34 cellular contexts compared by ENCODE assay signal in genomic region chr11:95514386-95515145, GRCh38.
DNase-seq lines count a peak whose midpoint lies in the region; ATAC-seq, FAIRE-seq and TF ChIP-seq lines count a peak whose summit lies in the region.
"Had no signal": no experiment of that assay in that cellular context is flagged by ENCODE, and none has a peak within 500 bp of the region (broad histone marks: within the 10 kb centered on the region; RNA-seq: fewer than 3 reads in every experiment).

No MANE protein-coding gene starts in this region.

- no peak overlapping the region for H3K14ac ChIP-seq in IMR-90 (replicated peaks; ENCODE audit: low read depth, low read length)

- no peak for ATAC-seq in IMR-90 (ENCODE audit: low read depth)
- ATAC-seq in GM21528 (IDR thresholded peaks at IDR 0.05; ENCODE audit: low FRiP score, unreplicated experiment): no peak
- ATAC-seq in GM19023 (IDR thresholded peaks at IDR 0.05; ENCODE audit: unreplicated experiment): no peak
- ATAC-seq: activated CD8-positive, alpha-beta T cell treated with anti-CD3 and anti-CD28 coated beads, Interleukin-2, amount 10 ng/mL, durations not matched to agents 7 days and 5 days; gastroesophageal sphincter; mucosa of descending colon; natural killer cell; right cardiac atrium; stimulated activated naive CD8-positive, alpha-beta T cell treated with anti-CD3 and anti-CD28 coated beads, Interleukin-15, amount 100 ng/mL, for 72 hours had no signal

- no peaks in the 10 kb centered on the region for H3K79me1 ChIP-seq in IMR-90 (ENCODE audit: low read depth in 1 of 2, low read length in 2 of 2)

- peaks cover 21% of the 10 kb centered on the region for H3F3A ChIP-seq in smooth muscle cell (ENCODE audit: low read depth)

- BruUV-seq in IMR-90 (replicated peaks; lab: Mats Ljungman, UMichigan): no TSS peak

- H2AFZ ChIP-seq in IMR-90 (replicated peaks; ENCODE audit: low read length, poor library complexity) (no peak overlapping the region), smooth muscle cell (ENCODE audit: low read depth) (peak overlapping the region; percentile 64)
- H2AFZ ChIP-seq: hepatocyte, parathyroid adenoma had no signal

- no peak overlapping the region for H2AK9ac ChIP-seq in IMR-90 (replicated peaks; ENCODE audit: low read depth, low read length, poor library complexity)

- H3K4me3 ChIP-seq in IMR-90 (ENCODE audit: insufficient read depth, low read depth, low read length) (no peak overlapping the region), bronchial epithelial cell (ENCODE audit: low read depth, low read length) (no peak overlapping the region), smooth muscle cell (no peak overlapping the region)
- H3K4me3 ChIP-seq: gastroesophageal sphincter, hepatocyte, lung, mucosa of descending colon, Peyer's patch, thyroid gland had no signal

- no peaks in the 10 kb centered on the region for H3K79me2 ChIP-seq in smooth muscle cell (ENCODE audit: low read depth)
- H3K79me2 ChIP-seq: hepatocyte, parathyroid adenoma had no signal

- TF ChIP-seq RAD21 in IMR-90 (IDR thresholded peaks at IDR 0.05; ENCODE audit: low read length): no peak

- no peak overlapping the region for H3K4ac ChIP-seq in IMR-90 (ENCODE audit: low read depth, low read length)

- H4K20me1 ChIP-seq in IMR-90 (ENCODE audit: insufficient read depth, low read length) (peaks cover 4% of the 10 kb centered on the region; the same call in 1 of the 2 replicates), smooth muscle cell (ENCODE audit: low read depth) (no peaks in the 10 kb centered on the region)

- dilution Hi-C loops in IMR-90 (cut with HindIII; ENCODE audit: low sequenced_read_pairs, unreplicated experiment): no loop called here

- no peak for TF ChIP-seq CTCF in IMR-90 (conservative IDR thresholded peaks at IDR 0.05; ENCODE audit: low read depth, low read length)
- TF ChIP-seq CTCF in bronchial epithelial cell (IDR thresholded peaks at IDR 0.05; ENCODE audit: insufficient read depth, low read length, severe bottlenecking): no peak
- TF ChIP-seq CTCF in smooth muscle cell (IDR thresholded peaks at IDR 0.05; ENCODE audit: borderline replicate concordance, insufficient read depth, poor library complexity, severe bottlenecking): no peak

- peaks cover 5% of the 10 kb centered on the region for H3K9me1 ChIP-seq in IMR-90 (ENCODE audit: insufficient read depth, low read length)

- no peak overlapping the region; the same call in 1 of the 2 replicates for H2BK20ac ChIP-seq in IMR-90 (ENCODE audit: low read depth, low read length)

- H2BK5ac ChIP-seq in IMR-90 (ENCODE audit: low read depth, low read length, poor library complexity, severe bottlenecking): no peak overlapping the region

- H4K5ac ChIP-seq in IMR-90 (ENCODE audit: low read depth, low read length): no peak overlapping the region

- in situ Hi-C loops in IMR-90 (cut with MboI; ENCODE audit: low sequenced_read_pairs): no loop called here

- no peak overlapping the region for H4K91ac ChIP-seq in IMR-90 (ENCODE audit: insufficient read depth, low read depth, low read length)

- H3K18ac ChIP-seq in IMR-90 (ENCODE audit: low read depth, low read length): peak overlapping the region; percentile 66; the same call in 1 of the 2 replicates

- H3K9me3 ChIP-seq in IMR-90 (ENCODE audit: control insufficient read depth, insufficient read depth, low read length) (no peaks in the 10 kb centered on the region), smooth muscle cell (replicated peaks; ENCODE audit: low read depth) (no peaks in the 10 kb centered on the region)
- H3K9me3 ChIP-seq: BE2C, Caco-2, gastroesophageal sphincter, mucosa of descending colon, Peyer's patch, thyroid gland had no signal

- H2BK120ac ChIP-seq in IMR-90 (ENCODE audit: low read depth, low read length): no peak overlapping the region

- H3K36me3 ChIP-seq in IMR-90 (ENCODE audit: control insufficient read depth, insufficient read depth, low read length) (no peaks in the 10 kb centered on the region), bronchial epithelial cell (ENCODE audit: control insufficient read depth, insufficient read depth, low read length) (no peaks in the 10 kb centered on the region), smooth muscle cell (ENCODE audit: low read depth) (no peaks in the 10 kb centered on the region)
- H3K36me3 ChIP-seq: BE2C, gastroesophageal sphincter, Peyer's patch, thyroid gland had no signal

- H3K27me3 ChIP-seq in IMR-90 (ENCODE audit: control insufficient read depth, insufficient read depth, low read length): no peaks in the 10 kb centered on the region
- no peaks in the 10 kb centered on the region for H3K27me3 ChIP-seq in bronchial epithelial cell (ENCODE audit: control insufficient read depth, insufficient read depth, low read length)
- no peaks in the 10 kb centered on the region for H3K27me3 ChIP-seq in smooth muscle cell (ENCODE audit: low read depth)
- H3K27me3 ChIP-seq: BE2C, gastroesophageal sphincter, hepatocyte, Peyer's patch, thyroid gland had no signal

- CTCF ChIA-PET in IMR-90 (lab: Yijun Ruan, JAX): no interaction called here

- intact Hi-C loops in IMR-90 (cut with micrococcal nuclease): loop anchor here (5.0 kb wide), 1 partner anchor 178 kb away; no protein-coding TSS in a partner anchor

- no peak for FAIRE-seq in bronchial epithelial cell (lab: Jason Lieb, UNC)

- POLR2A ChIA-PET in IMR-90 (lab: Charles Lee; ENCODE audit: unreplicated experiment): no interaction called here

- no peak overlapping the region for H3K4me2 ChIP-seq in IMR-90 (ENCODE audit: low read depth, low read length)
- peak overlapping the region; percentile 76 for H3K4me2 ChIP-seq in smooth muscle cell
- H3K4me2 ChIP-seq: hepatocyte had no signal

- no peak for TF ChIP-seq POLR2A in IMR-90 (IDR thresholded peaks at IDR 0.05; ENCODE audit: low read depth, low read length)

- H3K23ac ChIP-seq in IMR-90 (ENCODE audit: low read depth, low read length): no peak overlapping the region

- H2AK5ac ChIP-seq in IMR-90 (ENCODE audit: low read depth, low read length): no peak overlapping the region

- H4K8ac ChIP-seq in IMR-90 (ENCODE audit: low read depth in 2 of 2, low read length in 2 of 2): no peak overlapping the region

- no peak overlapping the region for H3K56ac ChIP-seq in IMR-90 (ENCODE audit: extremely low read depth, insufficient read depth, low read length)

- 60% methylated on average over 1 of the region's 4 CpGs; no CpG with 5 or more reads in 1 of the 2 experiments for WGBS in IMR-90 (ENCODE audit: extremely low coverage in 2 of 2, insufficient read length in 1 of 2), 2 experiments
- 49% methylated on average over 4 of the region's 4 CpGs for WGBS in smooth muscle cell (ENCODE audit: low lambda C conversion rate)

- H3K9ac ChIP-seq in IMR-90 (ENCODE audit: low read depth, low read length) (no peak overlapping the region), smooth muscle cell (ENCODE audit: low read depth) (no peak overlapping the region)
- H3K9ac ChIP-seq: parathyroid adenoma had no signal

- H3K27ac ChIP-seq in IMR-90 (ENCODE audit: insufficient read depth, low read length): no peak overlapping the region
- H3K27ac ChIP-seq in smooth muscle cell (ENCODE audit: low read depth): peak overlapping the region; percentile 99
- H3K27ac ChIP-seq: gastroesophageal sphincter, parathyroid adenoma, Peyer's patch, thyroid gland had no signal

- DNase-seq in IMR-90 (no peak), bronchial epithelial cell (ENCODE audit: low read depth) (peak; percentile 91), foreskin melanocyte (peak; percentile 32), smooth muscle cell (lab: John Stamatoyannopoulos, UW; ENCODE audit: unreplicated experiment) (no peak), epidermal melanocyte (ENCODE audit: insufficient read length, low spot score) (no peak)
- DNase-seq: activated CD4-positive, alpha-beta T cell treated with anti-CD3 and anti-CD28 coated beads for 4 hours; activated CD8-positive, alpha-beta T cell treated with anti-CD3 and anti-CD28 coated beads, Interleukin-2, amount 10 ng/mL, durations not matched to agents 7 days and 5 days; amniotic stem cell; BE2C; Caco-2; DND-41; effector CD4-positive, alpha-beta T cell; GOT3; HFFc6; mucosa of descending colon; natural killer cell; NCI-H1048; NCI-H1694; NCI-H446 treated with DMSO at 0.1 percent for 48 hours; NCI-H82; Peyer's patch; right cardiac atrium; SIG-M5; stimulated activated CD8-positive, alpha-beta memory T cell treated with anti-CD3 and anti-CD28 coated beads, Interleukin-4, amount 100 ng/mL, for 48 hours; stimulated activated naive CD8-positive, alpha-beta T cell treated with anti-CD3 and anti-CD28 coated beads, Interleukin-15, amount 100 ng/mL, for 72 hours; SW 1271; T-helper 9 cell; thyroid gland had no signal

- H3K4me1 ChIP-seq in IMR-90 (ENCODE audit: control insufficient read depth, insufficient read depth, low read length): peaks cover 6% of the 10 kb centered on the region
- H3K4me1 ChIP-seq in smooth muscle cell (ENCODE audit: low read depth): peaks cover 43% of the 10 kb centered on the region
- H3K4me1 ChIP-seq: parathyroid adenoma, Peyer's patch had no signal

- H2BK15ac ChIP-seq in IMR-90 (ENCODE audit: low read depth, low read length): no peak overlapping the region

TF ChIP-seq in IMR-90, 13 proteins besides CTCF, POLR2A, EP300 and RAD21:
- TF ChIP-seq USF2 (IDR thresholded peaks at IDR 0.05; ENCODE audit: low read depth, low read length) (no peak), CEBPB (IDR thresholded peaks at IDR 0.05; ENCODE audit: low read depth, low read length) (no peak), MAZ (IDR thresholded peaks at IDR 0.05; ENCODE audit: borderline replicate concordance, low read depth, low read length) (no peak), RCOR1 (IDR thresholded peaks at IDR 0.05; ENCODE audit: insufficient replicate concordance, low read length) (no peak), SMC3 (IDR thresholded peaks at IDR 0.05; ENCODE audit: low read depth, low read length) (no peak), NFE2L2 (IDR thresholded peaks at IDR 0.05; ENCODE audit: low read depth, low read length) (no peak), BHLHE40 (IDR thresholded peaks at IDR 0.05; ENCODE audit: low read depth, low read length) (no peak)

Comparison
In these comparisons a context has a peak if more than half of its experiments do, and no peak if none do; other contexts are left out.
1. DNase-seq: peak in bronchial epithelial cell (single experiment) and foreskin melanocyte (single experiment); none in IMR-90 (single experiment), smooth muscle cell (single experiment) and epidermal melanocyte (single experiment).